Comparison of ENCODE assay signal across 1 cellular context in genomic region chr7:137985253-137985896, GRCh38.
A peak's percentile ranks its signal among the peaks of the same experiment; 100 is the strongest.
TF ChIP-seq lines count a peak whose summit lies in the region.

No MANE protein-coding gene starts in this region.

TF ChIP-seq in GM12878, 131 proteins besides CTCF, POLR2A, EP300 and RAD21 (continued from another document and continues in another):
- TF ChIP-seq PKNOX1 (IDR thresholded peaks at IDR 0.05) (no peak), YY1 (IDR thresholded peaks at IDR 0.05; ENCODE audit: low read depth, low read length) (no peak), BMI1 (IDR thresholded peaks at IDR 0.05; ENCODE audit: borderline replicate concordance) (peak; percentile 81), REST (IDR thresholded peaks at IDR 0.05; ENCODE audit: low read depth, low read length) (no peak), ZNF592 (IDR thresholded peaks at IDR 0.05) (no peak), USF2 (IDR thresholded peaks at IDR 0.05; ENCODE audit: borderline replicate concordance, low read depth, low read length) (no peak), HDGF (IDR thresholded peaks at IDR 0.05) (peak; percentile 72; the same call in 1 of the 2 replicates), CREM (IDR thresholded peaks at IDR 0.05; ENCODE audit: low read depth) (0 out of 2 replicates have a peak, but pooled peaks have one; percentile 54), ZBTB33 (IDR thresholded peaks at IDR 0.05) (no peak), BRCA1 (IDR thresholded peaks at IDR 0.05; ENCODE audit: low read depth, low read length) (no peak), DPF2 (IDR thresholded peaks at IDR 0.05) (peak; percentile 94), TARDBP (IDR thresholded peaks at IDR 0.05; ENCODE audit: borderline replicate concordance) (no peak), MTA2 (IDR thresholded peaks at IDR 0.05; ENCODE audit: low read depth) (peak; percentile 89), NR2C2 (IDR thresholded peaks at IDR 0.05; ENCODE audit: borderline replicate concordance, control insufficient read depth, insufficient read length, low read depth) (no peak), SIN3A (IDR thresholded peaks at IDR 0.05; ENCODE audit: low read depth, low read length) (no peak), FOXK2 (IDR thresholded peaks at IDR 0.05) (no peak), EED (IDR thresholded peaks at IDR 0.05; ENCODE audit: low read depth) (peak; percentile 48), STAT1 (conservative IDR thresholded peaks at IDR 0.05) (no peak), ZNF207 (IDR thresholded peaks at IDR 0.05; ENCODE audit: borderline replicate concordance) (no peak), SREBF2 (IDR thresholded peaks at IDR 0.05; ENCODE audit: low read length) (no peak), EGR1 (IDR thresholded peaks at IDR 0.05; ENCODE audit: borderline replicate concordance in 1 of 2, low read depth in 2 of 2, low read length in 2 of 2) (peak in 1 of 2 experiments; percentile 85; a peak in 2 of 3 replicates), SRF (IDR thresholded peaks at IDR 0.05; ENCODE audit: low read depth in 2 of 2, low read length in 2 of 2) (no peak), YBX1 (IDR thresholded peaks at IDR 0.05) (no peak), BCL11A (IDR thresholded peaks at IDR 0.05; ENCODE audit: low read depth, low read length) (peak; percentile 69), ZNF687 (IDR thresholded peaks at IDR 0.05) (no peak; the same call in 1 of the 2 replicates), ZBED1 (IDR thresholded peaks at IDR 0.05; ENCODE audit: borderline replicate concordance) (peak; percentile 47; the same call in 1 of the 2 replicates), ZZZ3 (IDR thresholded peaks at IDR 0.05; ENCODE audit: control insufficient read depth, insufficient read length, low read depth) (no peak), PBX3 (IDR thresholded peaks at IDR 0.05; ENCODE audit: insufficient replicate concordance, low read depth, low read length) (no peak), CHD4 (IDR thresholded peaks at IDR 0.05) (no peak), ATF7 (IDR thresholded peaks at IDR 0.05; ENCODE audit: low read depth) (no peak; the same call in 1 of the 2 replicates), SMAD1 (IDR thresholded peaks at IDR 0.05; ENCODE audit: low read depth, partially characterized antibody) (no peak), RUNX3 (IDR thresholded peaks at IDR 0.05; ENCODE audit: low read length) (no peak), CBFB (IDR thresholded peaks at IDR 0.05; ENCODE audit: low read depth) (peak; percentile 49; the same call in 1 of the 2 replicates), HSF1 (IDR thresholded peaks at IDR 0.05; ENCODE audit: low read depth, low read length) (no peak), KLF5 (IDR thresholded peaks at IDR 0.05; ENCODE audit: partially characterized antibody) (no peak), BACH1 (IDR thresholded peaks at IDR 0.05; ENCODE audit: borderline replicate concordance) (peak; percentile 37; the same call in 1 of the 2 replicates), NRF1 (conservative IDR thresholded peaks at IDR 0.05; ENCODE audit: low read depth, low read length) (no peak), EZH2 (IDR thresholded peaks at IDR 0.05; ENCODE audit: borderline replicate concordance, control insufficient read depth, low read depth, low read length) (no peak)
